11 cellular contexts compared by ENCODE assay signal in genomic region chr7:74481458-74482324, GRCh38. TPM values are rescaled to one million over a fixed set of nuclear protein-coding genes. Genes with fewer than 3 reads are reported as not detected.
DNase-seq lines count a peak whose midpoint lies in the region; ATAC-seq, FAIRE-seq and TF ChIP-seq lines count a peak whose summit lies in the region.
"Had no signal": no experiment of that assay in that cellular context is flagged by ENCODE, and none has a peak within 500 bp of the region (broad histone marks: within the 10 kb centered on the region; RNA-seq: fewer than 3 reads in every experiment).

No MANE protein-coding gene starts in this region.

- peak overlapping the region; percentile 93 for H3K4me2 ChIP-seq in BLaER1

- intact Hi-C loops in esophagus squamous epithelium (cut with DNase I), result no loop called here
- intact Hi-C loops in pancreas (cut with DNase I), result no loop called here

- TF ChIP-seq POLR2A in esophagus squamous epithelium (IDR thresholded peaks at IDR 0.05), result no peak

- peak overlapping the region; percentile 58; the same call in 1 of the 2 replicates for H3K9ac ChIP-seq in BLaER1

- 58% methylated on average over 10 of the region's 10 CpGs for WGBS in esophagus squamous epithelium, 2 donors
- WGBS in pancreas, 2 donors, result 85 to 86% methylated on average over 9 to 10 of the region's 10 CpGs

- no peak for FAIRE-seq in pancreas (lab: Jason Lieb, UNC)
- FAIRE-seq: D721Med, frontal cortex had no signal

- no peak for ATAC-seq in pancreas
- no peak for ATAC-seq in GM18907 (IDR thresholded peaks at IDR 0.05; ENCODE audit: unreplicated experiment)
- no peak for ATAC-seq in GM21390 (IDR thresholded peaks at IDR 0.05; ENCODE audit: unreplicated experiment)
- ATAC-seq: stimulated activated naive B cell treated with anti-CD40 and anti-IgM and Interleukin-4, amounts not matched to agents 10 μg/mL and 1 μg/mL and 100 μg/mL, for 72 hours had no signal

- H3K9me3 ChIP-seq in BLaER1, result no peaks in the 10 kb centered on the region
- no peaks in the 10 kb centered on the region for H3K9me3 ChIP-seq in esophagus squamous epithelium
- H3K9me3 ChIP-seq in pancreas, result no peaks in the 10 kb centered on the region

- peaks cover 77% of the 10 kb centered on the region for H3K4me1 ChIP-seq in BLaER1
- peaks cover 57 to 87% (median 62%) of the 10 kb centered on the region in 3 donors for H3K4me1 ChIP-seq in esophagus squamous epithelium
- peaks cover 41 to 46% (median 45%) of the 10 kb centered on the region in 3 donors for H3K4me1 ChIP-seq in pancreas

- H3K36me3 ChIP-seq in BLaER1 (0 out of 2 replicates have a peak, but pooled peaks cover 15% of the 10 kb centered on the region), esophagus squamous epithelium (no peaks in the 10 kb centered on the region), pancreas (no peaks in the 10 kb centered on the region)

- peak in 1 of 6 experiments; percentile 17 for TF ChIP-seq CTCF in esophagus squamous epithelium (IDR thresholded peaks at IDR 0.05)
- TF ChIP-seq CTCF in pancreas (IDR thresholded peaks at IDR 0.05), result no peak

- H3K27ac ChIP-seq in BLaER1 (no peak overlapping the region), esophagus squamous epithelium (peak overlapping the region; percentile 92 to 97 (median 94)), pancreas (peak overlapping the region; percentile 93 to 97 (median 96))

- H3K4me3 ChIP-seq in BLaER1 (no peak overlapping the region), esophagus squamous epithelium (peak overlapping the region in 3 of 4 donors; percentile 41 to 69 (median 43)), pancreas (no peak overlapping the region)

- H3K27me3 ChIP-seq in BLaER1 (no peaks in the 10 kb centered on the region), esophagus squamous epithelium (no peaks in the 10 kb centered on the region), pancreas (no peaks in the 10 kb centered on the region)

- DNase-seq in RPMI7951 (ENCODE audit: low read depth) (peak; percentile 17), esophagus squamous epithelium (lab: John Stamatoyannopoulos, UW) (no peak), pancreas (no peak), NCI-H345 treated with DMSO at 0.1 percent for 48 hours (lab: John Stamatoyannopoulos, UW; ENCODE audit: unreplicated experiment) (no peak), SK-N-DZ (ENCODE audit: low spot score) (no peak)
- DNase-seq: stimulated activated naive B cell treated with anti-CD40 and anti-IgM and Interleukin-4, amounts not matched to agents 10 μg/mL and 1 μg/mL and 100 μg/mL, for 72 hours had no signal

- peaks cover 98% of the 10 kb centered on the region for H4K20me1 ChIP-seq in BLaER1

RNA-seq across cellular contexts. Expression of gene GTF2IRD1, which starts 28.0 kb away (rescaled TPM):
- total RNA-seq in RPMI7951 (2014; rRNA removed; shearing (Covaris generic)), result 4.8 and 6.4 TPM in 2 replicates
- 10 to 100 TPM; 26.8 to 35.6 (median 28.5) TPM for total RNA-seq in esophagus squamous epithelium
- total RNA-seq in pancreas, result 10 to 100 TPM in 3 of 6 donors, 1 to 10 TPM in 3; 7.1 to 12.6 (median 9.9) TPM
- polyA plus RNA-seq in pancreas, result 10 to 100 TPM in 1 of 2 donors, 1 to 10 TPM in 1; 8.1 to 15.9 TPM
- polyA plus RNA-seq in SK-N-DZ (2014; cell fraction: cytosol; rRNA removed), result 22.3 and 24.3 TPM in 2 replicates
- 31.3 and 45.6 TPM in 2 replicates for polyA plus RNA-seq in SK-N-DZ (2014; cell fraction: nucleus; rRNA removed)

Comparison
In these comparisons a context has a peak if more than half of its experiments do, and no peak if none do; other contexts are left out.
1. H3K4me3 ChIP-seq: peak in esophagus squamous epithelium (3 of 4); none in BLaER1 (single experiment) and pancreas (0 of 4).